In genomic region chr2:215619989-215620388, GRCh38 we compare ENCODE assay signal across 1 cellular context.
TF ChIP-seq lines count a peak whose summit lies in the region.

No MANE protein-coding gene starts in this region.

TF ChIP-seq in HepG2, 621 proteins besides CTCF, POLR2A, EP300 and RAD21 (continued from another document):
- TF ChIP-seq KLF6 (CRISPR knock-in tag; IDR thresholded peaks at IDR 0.05) (0 out of 2 replicates have a peak, but pooled peaks have one; percentile 31), HNF4A (CRISPR knock-in tag; IDR thresholded peaks at IDR 0.05) (peak; percentile 14; the same call in 1 of the 2 replicates), ZHX1 (CRISPR knock-in tag; IDR thresholded peaks at IDR 0.05; ENCODE audit: low read depth) (0 out of 2 replicates have a peak, but pooled peaks have one; percentile 39), ZBTB4 (CRISPR knock-in tag; IDR thresholded peaks at IDR 0.05; ENCODE audit: borderline replicate concordance) (peak; percentile 96; the same call in 1 of the 2 replicates), HNF1B (CRISPR knock-in tag; IDR thresholded peaks at IDR 0.05) (0 out of 2 replicates have a peak, but pooled peaks have one; percentile 32), ZNF605 (CRISPR knock-in tag; IDR thresholded peaks at IDR 0.05) (0 out of 2 replicates have a peak, but pooled peaks have one; percentile 65), ZNF619 (CRISPR knock-in tag; IDR thresholded peaks at IDR 0.05) (0 out of 2 replicates have a peak, but pooled peaks have one; percentile 37), ZBTB33 (CRISPR knock-in tag; IDR thresholded peaks at IDR 0.05) (peak; percentile 86), SMYD3 (CRISPR knock-in tag; IDR thresholded peaks at IDR 0.05) (no peak), ZBTB46 (CRISPR knock-in tag; IDR thresholded peaks at IDR 0.05; ENCODE audit: borderline replicate concordance) (no peak), ZNF160 (CRISPR knock-in tag; IDR thresholded peaks at IDR 0.05) (no peak), JARID2 (CRISPR knock-in tag; IDR thresholded peaks at IDR 0.05; ENCODE audit: insufficient replicate concordance) (no peak), KDM5B (CRISPR knock-in tag; IDR thresholded peaks at IDR 0.05; ENCODE audit: borderline replicate concordance) (0 out of 2 replicates have a peak, but pooled peaks have one; percentile 25), KDM1A (CRISPR knock-in tag; IDR thresholded peaks at IDR 0.05) (no peak), THAP9 (CRISPR knock-in tag; IDR thresholded peaks at IDR 0.05; ENCODE audit: borderline replicate concordance) (peak; percentile 49; the same call in 1 of the 2 replicates), SALL1 (CRISPR knock-in tag; IDR thresholded peaks at IDR 0.05) (peak; percentile 46; the same call in 1 of the 2 replicates), CENPX (CRISPR knock-in tag; IDR thresholded peaks at IDR 0.05) (no peak), ZSCAN22 (CRISPR knock-in tag; IDR thresholded peaks at IDR 0.05) (peak; percentile 41; the same call in 1 of the 2 replicates), POGZ (CRISPR knock-in tag; IDR thresholded peaks at IDR 0.05) (peak; percentile 78; the same call in 1 of the 2 replicates), ZNF644 (CRISPR knock-in tag; IDR thresholded peaks at IDR 0.05; ENCODE audit: low read depth) (peak; percentile 64; the same call in 1 of the 2 replicates), ARID5B (CRISPR knock-in tag; IDR thresholded peaks at IDR 0.05) (peak; percentile 49), HOMEZ (CRISPR knock-in tag; IDR thresholded peaks at IDR 0.05; ENCODE audit: low read depth) (peak; percentile 78; the same call in 1 of the 2 replicates)
